ENCODE assay signal across 1 cellular context in the genomic region with DNA sequence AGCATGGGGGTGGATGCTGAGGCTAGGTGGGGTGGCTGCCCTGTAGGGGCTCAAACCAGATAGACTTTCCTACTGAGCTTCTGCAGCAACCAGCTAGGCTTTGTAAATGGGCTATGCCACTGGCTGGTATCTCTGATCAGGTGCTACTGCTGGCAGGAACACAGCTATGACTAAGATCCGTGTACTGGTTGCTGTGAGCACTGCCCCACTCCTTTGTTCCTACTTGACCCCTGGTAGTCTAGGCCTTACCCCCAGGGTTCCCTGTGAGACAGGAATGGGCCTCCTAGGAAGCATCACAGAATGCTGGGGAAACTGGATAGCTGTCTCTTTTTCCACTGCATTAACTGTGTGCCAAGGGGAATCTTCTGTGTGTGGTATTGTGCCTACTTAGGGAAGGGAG.
TF ChIP-seq lines count a peak whose summit lies in the region.

No MANE protein-coding gene starts in this region.

TF ChIP-seq in GM23338, 12 proteins besides CTCF, POLR2A, EP300 and RAD21 (continued from another document):
- TF ChIP-seq, protein P1, sequence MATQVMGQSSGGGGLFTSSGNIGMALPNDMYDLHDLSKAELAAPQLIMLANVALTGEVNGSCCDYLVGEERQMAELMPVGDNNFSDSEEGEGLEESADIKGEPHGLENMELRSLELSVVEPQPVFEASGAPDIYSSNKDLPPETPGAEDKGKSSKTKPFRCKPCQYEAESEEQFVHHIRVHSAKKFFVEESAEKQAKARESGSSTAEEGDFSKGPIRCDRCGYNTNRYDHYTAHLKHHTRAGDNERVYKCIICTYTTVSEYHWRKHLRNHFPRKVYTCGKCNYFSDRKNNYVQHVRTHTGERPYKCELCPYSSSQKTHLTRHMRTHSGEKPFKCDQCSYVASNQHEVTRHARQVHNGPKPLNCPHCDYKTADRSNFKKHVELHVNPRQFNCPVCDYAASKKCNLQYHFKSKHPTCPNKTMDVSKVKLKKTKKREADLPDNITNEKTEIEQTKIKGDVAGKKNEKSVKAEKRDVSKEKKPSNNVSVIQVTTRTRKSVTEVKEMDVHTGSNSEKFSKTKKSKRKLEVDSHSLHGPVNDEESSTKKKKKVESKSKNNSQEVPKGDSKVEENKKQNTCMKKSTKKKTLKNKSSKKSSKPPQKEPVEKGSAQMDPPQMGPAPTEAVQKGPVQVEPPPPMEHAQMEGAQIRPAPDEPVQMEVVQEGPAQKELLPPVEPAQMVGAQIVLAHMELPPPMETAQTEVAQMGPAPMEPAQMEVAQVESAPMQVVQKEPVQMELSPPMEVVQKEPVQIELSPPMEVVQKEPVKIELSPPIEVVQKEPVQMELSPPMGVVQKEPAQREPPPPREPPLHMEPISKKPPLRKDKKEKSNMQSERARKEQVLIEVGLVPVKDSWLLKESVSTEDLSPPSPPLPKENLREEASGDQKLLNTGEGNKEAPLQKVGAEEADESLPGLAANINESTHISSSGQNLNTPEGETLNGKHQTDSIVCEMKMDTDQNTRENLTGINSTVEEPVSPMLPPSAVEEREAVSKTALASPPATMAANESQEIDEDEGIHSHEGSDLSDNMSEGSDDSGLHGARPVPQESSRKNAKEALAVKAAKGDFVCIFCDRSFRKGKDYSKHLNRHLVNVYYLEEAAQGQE (IDR thresholded peaks at IDR 0.05; ENCODE audit: unreplicated experiment) = no peak
- TF ChIP-seq, protein P2, sequence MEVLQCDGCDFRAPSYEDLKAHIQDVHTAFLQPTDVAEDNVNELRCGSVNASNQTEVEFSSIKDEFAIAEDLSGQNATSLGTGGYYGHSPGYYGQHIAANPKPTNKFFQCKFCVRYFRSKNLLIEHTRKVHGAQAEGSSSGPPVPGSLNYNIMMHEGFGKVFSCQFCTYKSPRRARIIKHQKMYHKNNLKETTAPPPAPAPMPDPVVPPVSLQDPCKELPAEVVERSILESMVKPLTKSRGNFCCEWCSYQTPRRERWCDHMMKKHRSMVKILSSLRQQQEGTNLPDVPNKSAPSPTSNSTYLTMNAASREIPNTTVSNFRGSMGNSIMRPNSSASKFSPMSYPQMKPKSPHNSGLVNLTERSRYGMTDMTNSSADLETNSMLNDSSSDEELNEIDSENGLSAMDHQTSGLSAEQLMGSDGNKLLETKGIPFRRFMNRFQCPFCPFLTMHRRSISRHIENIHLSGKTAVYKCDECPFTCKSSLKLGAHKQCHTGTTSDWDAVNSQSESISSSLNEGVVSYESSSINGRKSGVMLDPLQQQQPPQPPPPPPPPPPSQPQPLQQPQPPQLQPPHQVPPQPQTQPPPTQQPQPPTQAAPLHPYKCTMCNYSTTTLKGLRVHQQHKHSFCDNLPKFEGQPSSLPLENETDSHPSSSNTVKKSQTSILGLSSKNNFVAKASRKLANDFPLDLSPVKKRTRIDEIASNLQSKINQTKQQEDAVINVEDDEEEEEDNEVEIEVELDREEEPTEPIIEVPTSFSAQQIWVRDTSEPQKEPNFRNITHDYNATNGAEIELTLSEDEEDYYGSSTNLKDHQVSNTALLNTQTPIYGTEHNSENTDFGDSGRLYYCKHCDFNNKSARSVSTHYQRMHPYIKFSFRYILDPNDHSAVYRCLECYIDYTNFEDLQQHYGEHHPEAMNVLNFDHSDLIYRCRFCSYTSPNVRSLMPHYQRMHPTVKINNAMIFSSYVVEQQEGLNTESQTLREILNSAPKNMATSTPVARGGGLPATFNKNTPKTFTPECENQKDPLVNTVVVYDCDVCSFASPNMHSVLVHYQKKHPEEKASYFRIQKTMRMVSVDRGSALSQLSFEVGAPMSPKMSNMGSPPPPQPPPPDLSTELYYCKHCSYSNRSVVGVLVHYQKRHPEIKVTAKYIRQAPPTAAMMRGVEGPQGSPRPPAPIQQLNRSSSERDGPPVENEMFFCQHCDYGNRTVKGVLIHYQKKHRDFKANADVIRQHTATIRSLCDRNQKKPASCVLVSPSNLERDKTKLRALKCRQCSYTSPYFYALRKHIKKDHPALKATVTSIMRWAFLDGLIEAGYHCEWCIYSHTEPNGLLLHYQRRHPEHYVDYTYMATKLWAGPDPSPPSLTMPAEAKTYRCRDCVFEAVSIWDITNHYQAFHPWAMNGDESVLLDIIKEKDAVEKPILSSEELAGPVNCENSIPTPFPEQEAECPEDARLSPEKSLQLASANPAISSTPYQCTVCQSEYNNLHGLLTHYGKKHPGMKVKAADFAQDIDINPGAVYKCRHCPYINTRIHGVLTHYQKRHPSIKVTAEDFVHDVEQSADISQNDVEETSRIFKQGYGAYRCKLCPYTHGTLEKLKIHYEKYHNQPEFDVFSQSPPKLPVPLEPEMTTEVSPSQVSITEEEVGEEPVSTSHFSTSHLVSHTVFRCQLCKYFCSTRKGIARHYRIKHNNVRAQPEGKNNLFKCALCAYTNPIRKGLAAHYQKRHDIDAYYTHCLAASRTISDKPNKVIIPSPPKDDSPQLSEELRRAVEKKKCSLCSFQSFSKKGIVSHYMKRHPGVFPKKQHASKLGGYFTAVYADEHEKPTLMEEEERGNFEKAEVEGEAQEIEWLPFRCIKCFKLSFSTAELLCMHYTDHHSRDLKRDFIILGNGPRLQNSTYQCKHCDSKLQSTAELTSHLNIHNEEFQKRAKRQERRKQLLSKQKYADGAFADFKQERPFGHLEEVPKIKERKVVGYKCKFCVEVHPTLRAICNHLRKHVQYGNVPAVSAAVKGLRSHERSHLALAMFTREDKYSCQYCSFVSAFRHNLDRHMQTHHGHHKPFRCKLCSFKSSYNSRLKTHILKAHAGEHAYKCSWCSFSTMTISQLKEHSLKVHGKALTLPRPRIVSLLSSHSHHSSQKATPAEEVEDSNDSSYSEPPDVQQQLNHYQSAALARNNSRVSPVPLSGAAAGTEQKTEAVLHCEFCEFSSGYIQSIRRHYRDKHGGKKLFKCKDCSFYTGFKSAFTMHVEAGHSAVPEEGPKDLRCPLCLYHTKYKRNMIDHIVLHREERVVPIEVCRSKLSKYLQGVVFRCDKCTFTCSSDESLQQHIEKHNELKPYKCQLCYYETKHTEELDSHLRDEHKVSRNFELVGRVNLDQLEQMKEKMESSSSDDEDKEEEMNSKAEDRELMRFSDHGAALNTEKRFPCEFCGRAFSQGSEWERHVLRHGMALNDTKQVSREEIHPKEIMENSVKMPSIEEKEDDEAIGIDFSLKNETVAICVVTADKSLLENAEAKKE (CRISPR knock-in tag; IDR thresholded peaks at IDR 0.05) = no peak
- TF ChIP-seq STAT1 (IDR thresholded peaks at IDR 0.05; ENCODE audit: unreplicated experiment) = no peak
- TF ChIP-seq EZH2 (IDR thresholded peaks at IDR 0.05; ENCODE audit: low read depth, unreplicated experiment) = no peak
